In the genomic region with DNA sequence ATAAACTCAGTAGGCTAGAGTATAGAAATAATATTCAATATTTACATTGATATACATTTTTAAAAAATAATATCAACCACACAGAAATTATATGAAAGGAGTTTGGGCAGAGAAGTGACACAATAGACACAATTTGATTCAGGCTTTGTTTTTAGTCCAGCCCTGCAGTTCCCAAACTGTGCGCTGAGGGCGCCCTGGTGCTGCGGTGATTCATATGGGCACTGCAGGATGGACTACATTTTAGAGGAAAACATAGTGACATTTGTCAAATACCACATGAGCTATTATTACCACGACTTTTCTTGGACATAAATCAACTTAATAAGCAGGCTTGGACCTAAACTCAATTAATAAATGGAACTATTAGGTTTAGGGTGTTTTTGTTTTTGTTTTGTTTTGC, we compare ENCODE assay signal across 13 cellular contexts.
DNase-seq lines count a peak whose midpoint lies in the region; ATAC-seq and TF ChIP-seq lines count a peak whose summit lies in the region.
"Had no signal": no experiment of that assay in that cellular context is flagged by ENCODE, and none has a peak within 500 bp of the region (broad histone marks: within the 10 kb centered on the region; RNA-seq: fewer than 3 reads in every experiment).

No MANE protein-coding gene starts in this region.

- H3K4me1 Mint-ChIP-seq in GM23338 = no peaks in the 10 kb centered on the region

- no peaks in the 10 kb centered on the region for H3K4me1 ChIP-seq in BE2C
- H3K4me1 ChIP-seq in GM23338 (ENCODE audit: insufficient read depth) = no peaks in the 10 kb centered on the region
- H3K4me1 ChIP-seq: spleen had no signal

- no peak overlapping the region for H3K4me3 Mint-ChIP-seq in GM23338
- H3K4me3 Mint-ChIP-seq: stimulated activated naive CD8-positive, alpha-beta T cell treated with anti-CD3 and anti-CD28 coated beads, Interleukin-15, Interleukin-2, amounts not matched to agents 100 ng/mL and 50 ng/mL, for 24 hours had no signal

- H3K36me3 Mint-ChIP-seq in GM23338 (ENCODE audit: low read depth) = peaks cover 33% of the 10 kb centered on the region

- H2AFZ ChIP-seq in GM23338 (no peak overlapping the region), SU-DHL-6 (ENCODE audit: low read depth, low read length, severe bottlenecking) (no peak overlapping the region)

- no peaks in the 10 kb centered on the region for H3K27me3 ChIP-seq in BE2C
- no peaks in the 10 kb centered on the region for H3K27me3 ChIP-seq in GM23338 (ENCODE audit: insufficient read depth)
- H3K27me3 ChIP-seq in SU-DHL-6 (ENCODE audit: low read length) = no peaks in the 10 kb centered on the region
- H3K27me3 ChIP-seq: spleen had no signal

- DNase-seq in BE2C (no peak), GM23338 (ENCODE audit: low spot score) (peak; percentile 60), iPS DF 4.7 (ENCODE audit: extremely low read depth, low spot score) (peak; percentile 9), coronary artery (ENCODE audit: low spot score) (no peak)
- DNase-seq: activated CD4-positive, CD25-positive, alpha-beta regulatory T cell; KG1; spleen had no signal

- no peaks in the 10 kb centered on the region for H3K27me3 Mint-ChIP-seq in GM23338 (ENCODE audit: insufficient read depth, low read depth, poor library complexity)
- H3K27me3 Mint-ChIP-seq: stimulated activated naive CD8-positive, alpha-beta T cell treated with anti-CD3 and anti-CD28 coated beads, Interleukin-15, Interleukin-2, amounts not matched to agents 100 ng/mL and 50 ng/mL, for 24 hours had no signal

- no peak for ATAC-seq in GM23338
- ATAC-seq in GM21825 (IDR thresholded peaks at IDR 0.05; ENCODE audit: unreplicated experiment) = no peak
- ATAC-seq in HG03045 (IDR thresholded peaks at IDR 0.05; ENCODE audit: unreplicated experiment) = no peak
- no peak for ATAC-seq in HG02642 (IDR thresholded peaks at IDR 0.05; ENCODE audit: poor library complexity, unreplicated experiment)

- H3K36me3 ChIP-seq in BE2C = no peaks in the 10 kb centered on the region
- no peaks in the 10 kb centered on the region for H3K36me3 ChIP-seq in GM23338 (ENCODE audit: insufficient read depth)
- no peaks in the 10 kb centered on the region for H3K36me3 ChIP-seq in SU-DHL-6 (ENCODE audit: low read length)
- H3K36me3 ChIP-seq: spleen had no signal

- no peak overlapping the region for H3K27ac Mint-ChIP-seq in GM23338
- H3K27ac Mint-ChIP-seq: stimulated activated naive CD8-positive, alpha-beta T cell treated with anti-CD3 and anti-CD28 coated beads, Interleukin-15, Interleukin-2, amounts not matched to agents 100 ng/mL and 50 ng/mL, for 24 hours had no signal

- H3K9me2 ChIP-seq in GM23338 (ENCODE audit: insufficient read depth) (0 out of 2 replicates have a peak, but pooled peaks cover 6% of the 10 kb centered on the region), SU-DHL-6 (replicated peaks; ENCODE audit: insufficient read depth, low read length) (no peaks in the 10 kb centered on the region)

- no peaks in the 10 kb centered on the region for H3F3A ChIP-seq in GM23338 (replicated peaks; ENCODE audit: low read depth)
- no peaks in the 10 kb centered on the region for H3F3A ChIP-seq in SU-DHL-6 (ENCODE audit: insufficient read depth)

- peaks cover 31% of the 10 kb centered on the region for H3K9me3 Mint-ChIP-seq in GM23338
- H3K9me3 Mint-ChIP-seq: stimulated activated naive CD8-positive, alpha-beta T cell treated with anti-CD3 and anti-CD28 coated beads, Interleukin-15, Interleukin-2, amounts not matched to agents 100 ng/mL and 50 ng/mL, for 24 hours had no signal

- no peak overlapping the region for H3K9ac ChIP-seq in SU-DHL-6 (ENCODE audit: low read length)

- H3K27ac ChIP-seq in GM23338 (ENCODE audit: low read depth) (no peak overlapping the region), SU-DHL-6 (ENCODE audit: low read depth, low read length) (no peak overlapping the region), coronary artery (no peak overlapping the region)
- H3K27ac ChIP-seq: epithelial cell of prostate, spleen had no signal

- H3K9me3 ChIP-seq in BE2C (no peaks in the 10 kb centered on the region), SU-DHL-6 (ENCODE audit: insufficient read depth, low read length) (no peaks in the 10 kb centered on the region)

- TF ChIP-seq CTCF in BE2C (IDR thresholded peaks at IDR 0.05; ENCODE audit: low read depth, low read length) = peak; percentile 15; the same call in 1 of the 2 replicates
- peak; percentile 84 to 91 for TF ChIP-seq CTCF in GM23338 (conservative IDR thresholded peaks at IDR 0.05; ENCODE audit: low read depth in 2 of 2)
- TF ChIP-seq CTCF in SU-DHL-6 (IDR thresholded peaks at IDR 0.05; ENCODE audit: insufficient read depth, low read length, poor library complexity, severe bottlenecking) = peak; percentile 66
- TF ChIP-seq CTCF in coronary artery (IDR thresholded peaks at IDR 0.05) = no peak

- H3K4me3 ChIP-seq in BE2C (ENCODE audit: low read depth, low read length) (no peak overlapping the region), GM23338 (no peak overlapping the region), SU-DHL-6 (ENCODE audit: insufficient read depth, low read length, poor library complexity, severe bottlenecking) (no peak overlapping the region), coronary artery (no peak overlapping the region)
- H3K4me3 ChIP-seq: spleen had no signal

- H3K79me2 ChIP-seq in GM23338 (replicated peaks; ENCODE audit: insufficient read depth) = no peaks in the 10 kb centered on the region
- no peaks in the 10 kb centered on the region for H3K79me2 ChIP-seq in SU-DHL-6 (ENCODE audit: insufficient read depth, low read length)

- H4K20me1 ChIP-seq in GM23338 (replicated peaks; ENCODE audit: insufficient read depth) (no peaks in the 10 kb centered on the region), SU-DHL-6 (ENCODE audit: low read depth, low read length) (no peaks in the 10 kb centered on the region)

- no peak overlapping the region for H3K4me2 ChIP-seq in GM23338
- no peak overlapping the region for H3K4me2 ChIP-seq in SU-DHL-6 (ENCODE audit: low read depth, low read length, poor library complexity, severe bottlenecking)

TF ChIP-seq in GM23338, 12 proteins besides CTCF, POLR2A, EP300 and RAD21 (continues in another document):
- TF ChIP-seq, protein P1, sequence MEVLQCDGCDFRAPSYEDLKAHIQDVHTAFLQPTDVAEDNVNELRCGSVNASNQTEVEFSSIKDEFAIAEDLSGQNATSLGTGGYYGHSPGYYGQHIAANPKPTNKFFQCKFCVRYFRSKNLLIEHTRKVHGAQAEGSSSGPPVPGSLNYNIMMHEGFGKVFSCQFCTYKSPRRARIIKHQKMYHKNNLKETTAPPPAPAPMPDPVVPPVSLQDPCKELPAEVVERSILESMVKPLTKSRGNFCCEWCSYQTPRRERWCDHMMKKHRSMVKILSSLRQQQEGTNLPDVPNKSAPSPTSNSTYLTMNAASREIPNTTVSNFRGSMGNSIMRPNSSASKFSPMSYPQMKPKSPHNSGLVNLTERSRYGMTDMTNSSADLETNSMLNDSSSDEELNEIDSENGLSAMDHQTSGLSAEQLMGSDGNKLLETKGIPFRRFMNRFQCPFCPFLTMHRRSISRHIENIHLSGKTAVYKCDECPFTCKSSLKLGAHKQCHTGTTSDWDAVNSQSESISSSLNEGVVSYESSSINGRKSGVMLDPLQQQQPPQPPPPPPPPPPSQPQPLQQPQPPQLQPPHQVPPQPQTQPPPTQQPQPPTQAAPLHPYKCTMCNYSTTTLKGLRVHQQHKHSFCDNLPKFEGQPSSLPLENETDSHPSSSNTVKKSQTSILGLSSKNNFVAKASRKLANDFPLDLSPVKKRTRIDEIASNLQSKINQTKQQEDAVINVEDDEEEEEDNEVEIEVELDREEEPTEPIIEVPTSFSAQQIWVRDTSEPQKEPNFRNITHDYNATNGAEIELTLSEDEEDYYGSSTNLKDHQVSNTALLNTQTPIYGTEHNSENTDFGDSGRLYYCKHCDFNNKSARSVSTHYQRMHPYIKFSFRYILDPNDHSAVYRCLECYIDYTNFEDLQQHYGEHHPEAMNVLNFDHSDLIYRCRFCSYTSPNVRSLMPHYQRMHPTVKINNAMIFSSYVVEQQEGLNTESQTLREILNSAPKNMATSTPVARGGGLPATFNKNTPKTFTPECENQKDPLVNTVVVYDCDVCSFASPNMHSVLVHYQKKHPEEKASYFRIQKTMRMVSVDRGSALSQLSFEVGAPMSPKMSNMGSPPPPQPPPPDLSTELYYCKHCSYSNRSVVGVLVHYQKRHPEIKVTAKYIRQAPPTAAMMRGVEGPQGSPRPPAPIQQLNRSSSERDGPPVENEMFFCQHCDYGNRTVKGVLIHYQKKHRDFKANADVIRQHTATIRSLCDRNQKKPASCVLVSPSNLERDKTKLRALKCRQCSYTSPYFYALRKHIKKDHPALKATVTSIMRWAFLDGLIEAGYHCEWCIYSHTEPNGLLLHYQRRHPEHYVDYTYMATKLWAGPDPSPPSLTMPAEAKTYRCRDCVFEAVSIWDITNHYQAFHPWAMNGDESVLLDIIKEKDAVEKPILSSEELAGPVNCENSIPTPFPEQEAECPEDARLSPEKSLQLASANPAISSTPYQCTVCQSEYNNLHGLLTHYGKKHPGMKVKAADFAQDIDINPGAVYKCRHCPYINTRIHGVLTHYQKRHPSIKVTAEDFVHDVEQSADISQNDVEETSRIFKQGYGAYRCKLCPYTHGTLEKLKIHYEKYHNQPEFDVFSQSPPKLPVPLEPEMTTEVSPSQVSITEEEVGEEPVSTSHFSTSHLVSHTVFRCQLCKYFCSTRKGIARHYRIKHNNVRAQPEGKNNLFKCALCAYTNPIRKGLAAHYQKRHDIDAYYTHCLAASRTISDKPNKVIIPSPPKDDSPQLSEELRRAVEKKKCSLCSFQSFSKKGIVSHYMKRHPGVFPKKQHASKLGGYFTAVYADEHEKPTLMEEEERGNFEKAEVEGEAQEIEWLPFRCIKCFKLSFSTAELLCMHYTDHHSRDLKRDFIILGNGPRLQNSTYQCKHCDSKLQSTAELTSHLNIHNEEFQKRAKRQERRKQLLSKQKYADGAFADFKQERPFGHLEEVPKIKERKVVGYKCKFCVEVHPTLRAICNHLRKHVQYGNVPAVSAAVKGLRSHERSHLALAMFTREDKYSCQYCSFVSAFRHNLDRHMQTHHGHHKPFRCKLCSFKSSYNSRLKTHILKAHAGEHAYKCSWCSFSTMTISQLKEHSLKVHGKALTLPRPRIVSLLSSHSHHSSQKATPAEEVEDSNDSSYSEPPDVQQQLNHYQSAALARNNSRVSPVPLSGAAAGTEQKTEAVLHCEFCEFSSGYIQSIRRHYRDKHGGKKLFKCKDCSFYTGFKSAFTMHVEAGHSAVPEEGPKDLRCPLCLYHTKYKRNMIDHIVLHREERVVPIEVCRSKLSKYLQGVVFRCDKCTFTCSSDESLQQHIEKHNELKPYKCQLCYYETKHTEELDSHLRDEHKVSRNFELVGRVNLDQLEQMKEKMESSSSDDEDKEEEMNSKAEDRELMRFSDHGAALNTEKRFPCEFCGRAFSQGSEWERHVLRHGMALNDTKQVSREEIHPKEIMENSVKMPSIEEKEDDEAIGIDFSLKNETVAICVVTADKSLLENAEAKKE (CRISPR knock-in tag; IDR thresholded peaks at IDR 0.05) = no peak
- TF ChIP-seq NANOG (IDR thresholded peaks at IDR 0.05; ENCODE audit: borderline replicate concordance) (no peak), JUNB (IDR thresholded peaks at IDR 0.05; ENCODE audit: unreplicated experiment) (no peak)

Comparison
In these comparisons a context has a peak if more than half of its experiments do, and no peak if none do; other contexts are left out.
1. DNase-seq: peak in GM23338 (single experiment) and iPS DF 4.7 (single experiment); none in BE2C (single experiment) and coronary artery (single experiment).